In genomic region chr1:183577897-183578470, GRCh38 we compare ENCODE assay signal across 27 cellular contexts. TPM values are rescaled to one million over a fixed set of nuclear protein-coding genes. Genes with fewer than 3 reads are reported as not detected.
A peak's percentile ranks its signal among the peaks of the same experiment; 100 is the strongest.
DNase-seq lines count a peak whose midpoint lies in the region; ATAC-seq and TF ChIP-seq lines count a peak whose summit lies in the region.
"Had no signal": no experiment of that assay in that cellular context is flagged by ENCODE, and none has a peak within 500 bp of the region (broad histone marks: within the 10 kb centered on the region; RNA-seq: fewer than 3 reads in every experiment).

No MANE protein-coding gene starts in this region.

- peaks cover 0 to 66% (median 0%) of the 10 kb centered on the region in 9 donors for H3K36me3 ChIP-seq in heart right ventricle
- H3K36me3 ChIP-seq: sigmoid colon, SJCRH30, vagina had no signal

- H3K27ac Mint-ChIP-seq in dendritic cell treated with granulocyte-macrophage colony-stimulating factor and Interleukin-4, amounts not matched to agents 40 ng/mL and 50 ng/mL, for 4 days, result peak overlapping the region; percentile 95
- peak overlapping the region; percentile 57 for H3K27ac Mint-ChIP-seq in stimulated activated memory B cell treated with anti-CD40 and anti-IgM and Interleukin-4, amounts not matched to agents 10 μg/mL and 1 μg/mL and 100 μg/mL, for 72 hours
- H3K27ac Mint-ChIP-seq: CD4-positive, alpha-beta memory T cell; immature natural killer cell; nephron had no signal

- no peaks in the 10 kb centered on the region for H3K9me3 Mint-ChIP-seq in dendritic cell treated with granulocyte-macrophage colony-stimulating factor and Interleukin-4, amounts not matched to agents 40 ng/mL and 50 ng/mL, for 4 days
- H3K9me3 Mint-ChIP-seq in stimulated activated memory B cell treated with anti-CD40 and anti-IgM and Interleukin-4, amounts not matched to agents 10 μg/mL and 1 μg/mL and 100 μg/mL, for 72 hours, result no peaks in the 10 kb centered on the region
- H3K9me3 Mint-ChIP-seq: immature natural killer cell, nephron had no signal

- no peak for ATAC-seq in heart right ventricle
- no peak for ATAC-seq in right cardiac atrium
- ATAC-seq in stimulated activated memory B cell treated with anti-CD40 and anti-IgM and Interleukin-4, amounts not matched to agents 10 μg/mL and 1 μg/mL and 100 μg/mL, for 72 hours, result no peak
- ATAC-seq: HCT116, K562 had no signal

- H3K4me1 ChIP-seq in heart right ventricle, result peaks cover 2 to 66% (median 16%) of the 10 kb centered on the region in 9 donors
- peaks cover 2% of the 10 kb centered on the region for H3K4me1 ChIP-seq in right cardiac atrium (ENCODE audit: control insufficient read depth, insufficient read depth, low read length)
- H3K4me1 ChIP-seq: parathyroid adenoma, SJCRH30, vagina had no signal

- peak overlapping the region; percentile 61 for H3K4me3 Mint-ChIP-seq in dendritic cell treated with granulocyte-macrophage colony-stimulating factor and Interleukin-4, amounts not matched to agents 40 ng/mL and 50 ng/mL, for 4 days
- no peak overlapping the region for H3K4me3 Mint-ChIP-seq in stimulated activated memory B cell treated with anti-CD40 and anti-IgM and Interleukin-4, amounts not matched to agents 10 μg/mL and 1 μg/mL and 100 μg/mL, for 72 hours
- H3K4me3 Mint-ChIP-seq: CD4-positive, alpha-beta memory T cell; immature natural killer cell; nephron had no signal

- H3K27ac ChIP-seq in heart right ventricle (peak overlapping the region in 9 of 10 donors; percentile 33 to 76 (median 62)), right cardiac atrium (ENCODE audit: low read length) (no peak overlapping the region)
- H3K27ac ChIP-seq: hepatocyte, parathyroid adenoma, PC-9, SJCRH30, vagina, VCaP had no signal

- no peak for DNase-seq in heart right ventricle
- no peak for DNase-seq in right cardiac atrium
- peak; percentile 14 to 30 for DNase-seq in Kasumi-1 (lab: John Stamatoyannopoulos, UW)
- no peak for DNase-seq in NCI-H1092 treated with DMSO at 0.1 percent for 48 hours (lab: John Stamatoyannopoulos, UW)
- DNase-seq in anterior cingulate cortex (lab: John Stamatoyannopoulos, UW), result no peak
- no peak for DNase-seq in DMS 273 treated with DMSO at 0.1 percent for 48 hours (lab: John Stamatoyannopoulos, UW)
- DNase-seq: activated effector memory CD4-positive, alpha-beta T cell treated with anti-CD3 and anti-CD28 coated beads, Interleukin-2, amount 50 U/mL, for 16 hours; CD4-positive, alpha-beta memory T cell; DMS153; immature natural killer cell; left lung; NCI-H2029; NCI-H82; PC-9; sigmoid colon; SJCRH30; T-helper 2 cell had no signal

- H3K27me3 ChIP-seq in heart right ventricle (no peaks in the 10 kb centered on the region), right cardiac atrium (ENCODE audit: control insufficient read depth, insufficient read depth) (no peaks in the 10 kb centered on the region)
- H3K27me3 ChIP-seq: hepatocyte, left lung, sigmoid colon, SJCRH30, vagina had no signal

- intact Hi-C loops in heart right ventricle (cut with DNase I) (no loop called here), right cardiac atrium (cut with DNase I) (no loop called here)
- intact Hi-C loops in dendritic cell treated with granulocyte-macrophage colony-stimulating factor and Interleukin-4, amounts not matched to agents 40 ng/mL and 50 ng/mL, for 4 days (cut with micrococcal nuclease), result no loop called here

- peaks cover 90% of the 10 kb centered on the region for H3K4me1 Mint-ChIP-seq in dendritic cell treated with granulocyte-macrophage colony-stimulating factor and Interleukin-4, amounts not matched to agents 40 ng/mL and 50 ng/mL, for 4 days (ENCODE audit: low read depth)
- peaks cover 16% of the 10 kb centered on the region for H3K4me1 Mint-ChIP-seq in stimulated activated memory B cell treated with anti-CD40 and anti-IgM and Interleukin-4, amounts not matched to agents 10 μg/mL and 1 μg/mL and 100 μg/mL, for 72 hours

- H3K36me3 Mint-ChIP-seq in dendritic cell treated with granulocyte-macrophage colony-stimulating factor and Interleukin-4, amounts not matched to agents 40 ng/mL and 50 ng/mL, for 4 days (ENCODE audit: low read depth), result peaks cover 100% of the 10 kb centered on the region
- H3K36me3 Mint-ChIP-seq in stimulated activated memory B cell treated with anti-CD40 and anti-IgM and Interleukin-4, amounts not matched to agents 10 μg/mL and 1 μg/mL and 100 μg/mL, for 72 hours, result peaks cover 56% of the 10 kb centered on the region
- H3K36me3 Mint-ChIP-seq: CD4-positive, alpha-beta memory T cell; immature natural killer cell had no signal

- H3K27me3 Mint-ChIP-seq in dendritic cell treated with granulocyte-macrophage colony-stimulating factor and Interleukin-4, amounts not matched to agents 40 ng/mL and 50 ng/mL, for 4 days, result no peaks in the 10 kb centered on the region
- H3K27me3 Mint-ChIP-seq in stimulated activated memory B cell treated with anti-CD40 and anti-IgM and Interleukin-4, amounts not matched to agents 10 μg/mL and 1 μg/mL and 100 μg/mL, for 72 hours, result no peaks in the 10 kb centered on the region
- H3K27me3 Mint-ChIP-seq: CD4-positive, alpha-beta memory T cell had no signal

- H3K9me3 ChIP-seq in heart right ventricle, result no peaks in the 10 kb centered on the region
- no peaks in the 10 kb centered on the region for H3K9me3 ChIP-seq in right cardiac atrium (ENCODE audit: control insufficient read depth, low read length)
- H3K9me3 ChIP-seq: left lung, sigmoid colon, SJCRH30, vagina had no signal

- 82 to 85% methylated on average over 7 of the region's 7 CpGs for WGBS in heart right ventricle, 2 donors
- WGBS in right cardiac atrium, result 83% methylated on average over 7 of the region's 7 CpGs

- H3K4me3 ChIP-seq in heart right ventricle (no peak overlapping the region), right cardiac atrium (ENCODE audit: low read length) (no peak overlapping the region)
- H3K4me3 ChIP-seq: hepatocyte, K562, left lung, PC-9, sigmoid colon, SJCRH30, vagina had no signal

- TF ChIP-seq CTCF in heart right ventricle (IDR thresholded peaks at IDR 0.05), result no peak

RNA-seq across cellular contexts. Expression of gene NCF2, which starts 12.3 kb away (rescaled TPM):
- total RNA-seq in heart right ventricle (10 to 100 TPM in 1 of 10 donors, 1 to 10 TPM in 9; 2.2 to 29.7 (median 5.0) TPM), right cardiac atrium (1 to 10 TPM; 3.3 to 6.4 (median 6.0) TPM)
- polyA plus RNA-seq in heart right ventricle (1 to 10 TPM; 1.8 to 2.5 TPM), right cardiac atrium (1.4 TPM)
- total RNA-seq: dermis microvascular lymphatic vessel endothelial cell had no signal

RNA-seq across cellular contexts. Expression of gene ARPC5, which starts 57.6 kb away (rescaled TPM):
- total RNA-seq in heart right ventricle (10 to 100 TPM; 23.8 to 60.2 (median 28.1) TPM), right cardiac atrium (10 to 100 TPM; 36.5 to 74.7 (median 52.4) TPM)
- polyA plus RNA-seq in heart right ventricle (10 to 100 TPM; 42.4 to 57.8 TPM), right cardiac atrium (41.1 TPM)

Comparison
In these comparisons a context has a peak if more than half of its experiments do, and no peak if none do; other contexts are left out.
1. DNase-seq: peak in Kasumi-1 (2 of 2); none in heart right ventricle (0 of 2), right cardiac atrium (0 of 3), NCI-H1092 treated with DMSO at 0.1 percent for 48 hours (single experiment), anterior cingulate cortex (0 of 58) and DMS 273 treated with DMSO at 0.1 percent for 48 hours (single experiment).